Comparison of ENCODE assay signal across 20 cellular contexts in genomic region chrX:79570524-79571240, GRCh38.
"Had no signal": no experiment of that assay in that cellular context is flagged by ENCODE, and none has a peak within 500 bp of the region (broad histone marks: within the 10 kb centered on the region; RNA-seq: fewer than 3 reads in every experiment).

No MANE protein-coding gene starts in this region.

- H3K9me3 ChIP-seq: SK-N-SH had no signal

- H3K9ac ChIP-seq: SK-N-SH had no signal

- DNase-seq: KBM-7, NCI-H1092, NCI-H1105 treated with DMSO at 0.1 percent for 48 hours, NCI-H1417 treated with DMSO at 0.1 percent for 48 hours, NCI-H146, NCI-H1694 treated with DMSO at 0.1 percent for 48 hours, NCI-H1930, NCI-H2081, NCI-H2107, NCI-H2171 treated with DMSO at 0.1 percent for 48 hours, NCI-H345, NCI-H446 treated with DMSO at 0.1 percent for 48 hours, NCI-H510A treated with DMSO at 0.1 percent for 48 hours, NCI-H774, OCI-M1, Right ventricle myocardium superior, RPMI8226, SIG-M5, SK-N-SH had no signal

- FAIRE-seq: RCC 7860 had no signal
